26 cellular contexts compared by ENCODE assay signal in genomic region chr2:139055165-139055564, GRCh38.
"Had no signal": no experiment of that assay in that cellular context is flagged by ENCODE, and none has a peak within 500 bp of the region (broad histone marks: within the 10 kb centered on the region; RNA-seq: fewer than 3 reads in every experiment).

No MANE protein-coding gene starts in this region.

- DNase-seq: activated CD4-positive, alpha-beta memory T cell treated with anti-CD3 and anti-CD28 coated beads, Interleukin-2, amount 10 ng/mL, durations not matched to agents 7 days and 5 days; activated CD4-positive, alpha-beta T cell treated with anti-CD3 and anti-CD28 coated beads, Interleukin-2, amount 50 U/mL, for 1 hour; activated CD4-positive, CD25-positive, alpha-beta regulatory T cell; activated gamma-delta T cell treated with Interleukin-2 at 50 U/mL for 16 hours; activated naive CD4-positive, alpha-beta T cell treated with anti-CD3 and anti-CD28 coated beads, Interleukin-2, amount 10 ng/mL, durations not matched to agents 7 days and 5 days; activated naive CD8-positive, alpha-beta T cell treated with anti-CD3 and anti-CD28 coated beads for 36 hours; activated T-cell treated with anti-CD3 and anti-CD28 coated beads for 4 hours; activated T-cell treated with anti-CD3 and anti-CD28 coated beads, Interleukin-2, amount 50 U/mL, for 48 hours; aorta; caudate nucleus; IMR-90; Kasumi-1; KBM-7; NCI-H1105 treated with DMSO at 0.1 percent for 48 hours; NCI-H1930; NCI-H2107; NCI-H510A treated with DMSO at 0.1 percent for 48 hours; Peyer's patch; Right ventricle myocardium superior; SJCRH30; T-helper 17 cell; T-helper 9 cell had no signal

- H3K9me3 ChIP-seq: breast epithelium, Peyer's patch, SJCRH30 had no signal

- H3K4me1 Mint-ChIP-seq: activated CD4-positive, alpha-beta memory T cell treated with anti-CD3 and anti-CD28 coated beads, Interleukin-2, amount 10 ng/mL, durations not matched to agents 7 days and 5 days; activated naive CD4-positive, alpha-beta T cell treated with anti-CD3 and anti-CD28 coated beads, Interleukin-2, amount 10 ng/mL, durations not matched to agents 7 days and 5 days; activated naive CD8-positive, alpha-beta T cell treated with anti-CD3 and anti-CD28 coated beads for 36 hours; activated T-helper 17 cell treated with anti-CD3 and anti-CD28 coated beads, Interleukin-2, amount 50 U/mL, for 72 hours; T-helper 17 cell had no signal

- H3K4me3 ChIP-seq: breast epithelium, Peyer's patch, SJCRH30 had no signal

- H3K27ac Mint-ChIP-seq: activated CD4-positive, alpha-beta memory T cell treated with anti-CD3 and anti-CD28 coated beads, Interleukin-2, amount 10 ng/mL, durations not matched to agents 7 days and 5 days; activated naive CD4-positive, alpha-beta T cell treated with anti-CD3 and anti-CD28 coated beads, Interleukin-2, amount 10 ng/mL, durations not matched to agents 7 days and 5 days; activated naive CD8-positive, alpha-beta T cell treated with anti-CD3 and anti-CD28 coated beads for 36 hours; activated T-helper 17 cell treated with anti-CD3 and anti-CD28 coated beads, Interleukin-2, amount 50 U/mL, for 72 hours; T-helper 17 cell had no signal

- H3K4me1 ChIP-seq: breast epithelium, Peyer's patch, SJCRH30 had no signal

- H3K4me3 Mint-ChIP-seq: activated CD4-positive, alpha-beta memory T cell treated with anti-CD3 and anti-CD28 coated beads, Interleukin-2, amount 10 ng/mL, durations not matched to agents 7 days and 5 days; activated naive CD4-positive, alpha-beta T cell treated with anti-CD3 and anti-CD28 coated beads, Interleukin-2, amount 10 ng/mL, durations not matched to agents 7 days and 5 days; activated naive CD8-positive, alpha-beta T cell treated with anti-CD3 and anti-CD28 coated beads for 36 hours; activated T-helper 17 cell treated with anti-CD3 and anti-CD28 coated beads, Interleukin-2, amount 50 U/mL, for 72 hours; T-helper 17 cell had no signal

- H3K27me3 ChIP-seq: breast epithelium, Peyer's patch, SJCRH30 had no signal

- H3K27me3 Mint-ChIP-seq: activated CD4-positive, alpha-beta memory T cell treated with anti-CD3 and anti-CD28 coated beads, Interleukin-2, amount 10 ng/mL, durations not matched to agents 7 days and 5 days; activated naive CD4-positive, alpha-beta T cell treated with anti-CD3 and anti-CD28 coated beads, Interleukin-2, amount 10 ng/mL, durations not matched to agents 7 days and 5 days; activated naive CD8-positive, alpha-beta T cell treated with anti-CD3 and anti-CD28 coated beads for 36 hours; activated T-helper 17 cell treated with anti-CD3 and anti-CD28 coated beads, Interleukin-2, amount 50 U/mL, for 72 hours; T-helper 17 cell had no signal

- H3K36me3 ChIP-seq: breast epithelium, Peyer's patch, SJCRH30 had no signal

- ATAC-seq: activated T-helper 17 cell treated with anti-CD3 and anti-CD28 coated beads, Interleukin-2, amount 50 U/mL, for 72 hours; T-helper 17 cell had no signal

- H3K27ac ChIP-seq: breast epithelium, Peyer's patch, RWPE1, SJCRH30, VCaP had no signal

- H3K36me3 Mint-ChIP-seq: activated naive CD4-positive, alpha-beta T cell treated with anti-CD3 and anti-CD28 coated beads, Interleukin-2, amount 10 ng/mL, durations not matched to agents 7 days and 5 days; activated naive CD8-positive, alpha-beta T cell treated with anti-CD3 and anti-CD28 coated beads for 36 hours had no signal
